Comparison of ENCODE assay signal across 9 cellular contexts in genomic region chr1:167669209-167670139, GRCh38. TPM values are rescaled to one million over a fixed set of nuclear protein-coding genes. Genes with fewer than 3 reads are reported as not detected.
DNase-seq lines count a peak whose midpoint lies in the region; ATAC-seq, FAIRE-seq and TF ChIP-seq lines count a peak whose summit lies in the region.
"Had no signal": no experiment of that assay in that cellular context is flagged by ENCODE, and none has a peak within 500 bp of the region (broad histone marks: within the 10 kb centered on the region; RNA-seq: fewer than 3 reads in every experiment).

No MANE protein-coding gene starts in this region.

- H3F3A ChIP-seq in PC-3 (ENCODE audit: low read length, unreplicated experiment), result no peaks in the 10 kb centered on the region

- H3K4me1 ChIP-seq in BLaER1 (peaks cover 95% of the 10 kb centered on the region), astrocyte (ENCODE audit: insufficient read depth, low read length) (peaks cover 4% of the 10 kb centered on the region), PC-3 (ENCODE audit: insufficient read depth, low read length) (no peaks in the 10 kb centered on the region)

- CTCF ChIA-PET in PC-3 (lab: Charles Lee), result interaction anchor here (0.6 kb wide), 1 partner anchor 833 kb away, joined by 3 read pairs; no protein-coding TSS in a partner anchor

- intact Hi-C loops in PC-3 (cut with micrococcal nuclease), result no loop called here

- H3K36me3 ChIP-seq in BLaER1, result peaks cover 100% of the 10 kb centered on the region
- H3K36me3 ChIP-seq in astrocyte (ENCODE audit: insufficient read depth, low read length), result no peaks in the 10 kb centered on the region
- no peaks in the 10 kb centered on the region for H3K36me3 ChIP-seq in PC-3 (ENCODE audit: low read depth, low read length)

- peaks cover 17% of the 10 kb centered on the region for H3K4me1 Mint-ChIP-seq in astrocyte (ENCODE audit: low read depth, unreplicated experiment)

- POLR2A ChIA-PET in PC-3 (lab: Charles Lee; ENCODE audit: unreplicated experiment), result no interaction called here

- DNase-seq in astrocyte (ENCODE audit: low read depth) (no peak), UCSD-AML1 (lab: John Stamatoyannopoulos, UW; ENCODE audit: unreplicated experiment) (no peak), PC-3 (no peak), urothelium cell line (ENCODE audit: low spot score) (no peak)
- no peak for DNase-seq in effector CD8-positive, alpha-beta T cell (lab: John Stamatoyannopoulos, UW)
- DNase-seq: PC-9 had no signal

- H3K27ac Mint-ChIP-seq in astrocyte (ENCODE audit: unreplicated experiment), result no peak overlapping the region

- no peaks in the 10 kb centered on the region for H3K9me2 ChIP-seq in PC-3 (replicated peaks; ENCODE audit: low read length)

- no peak overlapping the region for H3K9ac ChIP-seq in BLaER1
- no peak overlapping the region for H3K9ac ChIP-seq in astrocyte (ENCODE audit: low read length)
- H3K9ac ChIP-seq in PC-3 (ENCODE audit: low read length), result no peak overlapping the region

- H2AFZ ChIP-seq in astrocyte (ENCODE audit: low read depth, low read length), result no peak overlapping the region
- no peak overlapping the region for H2AFZ ChIP-seq in PC-3 (ENCODE audit: low read length)
- H2AFZ ChIP-seq: PC-9 had no signal

- H3K4me3 ChIP-seq in BLaER1 (no peak overlapping the region), astrocyte (ENCODE audit: insufficient read depth, low read depth, low read length) (no peak overlapping the region), PC-3 (ENCODE audit: low read length) (no peak overlapping the region)
- H3K4me3 ChIP-seq: PC-9 had no signal

- H3K79me2 ChIP-seq in astrocyte (ENCODE audit: insufficient read depth, low read length) (no peaks in the 10 kb centered on the region), PC-3 (ENCODE audit: low read length) (no peaks in the 10 kb centered on the region)

- H3K27me3 Mint-ChIP-seq in astrocyte (ENCODE audit: low read depth, unreplicated experiment), result peaks cover 25% of the 10 kb centered on the region

- H3K4me3 Mint-ChIP-seq in astrocyte (ENCODE audit: unreplicated experiment), result peak overlapping the region; percentile 28

- no peaks in the 10 kb centered on the region for H3K36me3 Mint-ChIP-seq in astrocyte (ENCODE audit: low read depth, unreplicated experiment)

- H3K27me3 ChIP-seq in BLaER1 (no peaks in the 10 kb centered on the region), astrocyte (ENCODE audit: insufficient read depth, low read length) (no peaks in the 10 kb centered on the region), PC-3 (ENCODE audit: low read length) (peaks cover 5% of the 10 kb centered on the region; the same call in 1 of the 2 replicates)

- BruUV-seq in PC-3 (replicated peaks; lab: Mats Ljungman, UMichigan), result no TSS peak

- peak overlapping the region; percentile 22 for H3K4me2 ChIP-seq in BLaER1
- no peak overlapping the region for H3K4me2 ChIP-seq in astrocyte (ENCODE audit: low read length)
- no peak overlapping the region for H3K4me2 ChIP-seq in PC-3 (ENCODE audit: low read length)
- H3K4me2 ChIP-seq: PC-9 had no signal

- FAIRE-seq in astrocyte (lab: Jason Lieb, UNC) (no peak), urothelium cell line (lab: Jason Lieb, UNC) (no peak)

- TF ChIP-seq CTCF in astrocyte (IDR thresholded peaks at IDR 0.05; ENCODE audit: insufficient read depth, low read depth, low read length) (no peak), PC-3 (conservative IDR thresholded peaks at IDR 0.05; ENCODE audit: low read depth, low read length) (no peak)

- H3K9me3 ChIP-seq in BLaER1 (no peaks in the 10 kb centered on the region), astrocyte (ENCODE audit: insufficient read depth, low read depth, low read length) (no peaks in the 10 kb centered on the region), PC-3 (ENCODE audit: low read length) (no peaks in the 10 kb centered on the region)

- H4K20me1 ChIP-seq in BLaER1 (peaks cover 100% of the 10 kb centered on the region), astrocyte (ENCODE audit: insufficient read depth, low read length) (no peaks in the 10 kb centered on the region), PC-3 (ENCODE audit: low read length) (no peaks in the 10 kb centered on the region)

- no peak overlapping the region for H3K27ac ChIP-seq in BLaER1
- no peak overlapping the region for H3K27ac ChIP-seq in astrocyte (ENCODE audit: low read depth, low read length)
- no peak overlapping the region for H3K27ac ChIP-seq in PC-3 (ENCODE audit: low read length)
- H3K27ac ChIP-seq: PC-9 had no signal

- ATAC-seq in GM19035 (IDR thresholded peaks at IDR 0.05; ENCODE audit: unreplicated experiment) (peak; percentile 73), HG03045 (IDR thresholded peaks at IDR 0.05; ENCODE audit: unreplicated experiment) (peak; percentile 62), PC-3 (no peak)

- peaks cover 3% of the 10 kb centered on the region for H3K9me3 Mint-ChIP-seq in astrocyte (ENCODE audit: unreplicated experiment)

RNA-seq across cellular contexts. Expression of gene RCSD1, which starts 39.4 kb away (rescaled TPM):
- 0.58 and 0.98 TPM in 2 replicates for total RNA-seq in astrocyte
- total RNA-seq in PC-3 (2014; rRNA removed), result not detected in 2 replicates
- total RNA-seq: PC-9 had no signal

RNA-seq across cellular contexts. Expression of gene MPZL1, which starts 52.3 kb away (rescaled TPM):
- total RNA-seq in astrocyte (229 and 240 TPM in 2 replicates), PC-3 (2014; rRNA removed) (86.5 and 95.1 TPM in 2 replicates)
